In genomic region chr21:38925923-38926322, GRCh38 we compare ENCODE assay signal across 2 cellular contexts.
TF ChIP-seq lines count a peak whose summit lies in the region.

No MANE protein-coding gene starts in this region.

TF ChIP-seq in liver, 16 proteins besides CTCF, POLR2A, EP300 and RAD21 (continued from another document):
- TF ChIP-seq, protein P1, sequence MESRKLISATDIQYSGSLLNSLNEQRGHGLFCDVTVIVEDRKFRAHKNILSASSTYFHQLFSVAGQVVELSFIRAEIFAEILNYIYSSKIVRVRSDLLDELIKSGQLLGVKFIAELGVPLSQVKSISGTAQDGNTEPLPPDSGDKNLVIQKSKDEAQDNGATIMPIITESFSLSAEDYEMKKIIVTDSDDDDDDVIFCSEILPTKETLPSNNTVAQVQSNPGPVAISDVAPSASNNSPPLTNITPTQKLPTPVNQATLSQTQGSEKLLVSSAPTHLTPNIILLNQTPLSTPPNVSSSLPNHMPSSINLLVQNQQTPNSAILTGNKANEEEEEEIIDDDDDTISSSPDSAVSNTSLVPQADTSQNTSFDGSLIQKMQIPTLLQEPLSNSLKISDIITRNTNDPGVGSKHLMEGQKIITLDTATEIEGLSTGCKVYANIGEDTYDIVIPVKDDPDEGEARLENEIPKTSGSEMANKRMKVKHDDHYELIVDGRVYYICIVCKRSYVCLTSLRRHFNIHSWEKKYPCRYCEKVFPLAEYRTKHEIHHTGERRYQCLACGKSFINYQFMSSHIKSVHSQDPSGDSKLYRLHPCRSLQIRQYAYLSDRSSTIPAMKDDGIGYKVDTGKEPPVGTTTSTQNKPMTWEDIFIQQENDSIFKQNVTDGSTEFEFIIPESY (IDR thresholded peaks at IDR 0.05) = no peak
- TF ChIP-seq NR2F2 (IDR thresholded peaks at IDR 0.05) = peak; percentile 36

TF ChIP-seq in HepG2, 621 proteins besides CTCF, POLR2A, EP300 and RAD21 (continued from another document):
- no peak for TF ChIP-seq ZNF512B (CRISPR knock-in tag; IDR thresholded peaks at IDR 0.05; ENCODE audit: borderline replicate concordance)
TF ChIP-seq in HepG2: peak in this region for 1.
